14 cellular contexts compared by ENCODE assay signal in the genomic region with DNA sequence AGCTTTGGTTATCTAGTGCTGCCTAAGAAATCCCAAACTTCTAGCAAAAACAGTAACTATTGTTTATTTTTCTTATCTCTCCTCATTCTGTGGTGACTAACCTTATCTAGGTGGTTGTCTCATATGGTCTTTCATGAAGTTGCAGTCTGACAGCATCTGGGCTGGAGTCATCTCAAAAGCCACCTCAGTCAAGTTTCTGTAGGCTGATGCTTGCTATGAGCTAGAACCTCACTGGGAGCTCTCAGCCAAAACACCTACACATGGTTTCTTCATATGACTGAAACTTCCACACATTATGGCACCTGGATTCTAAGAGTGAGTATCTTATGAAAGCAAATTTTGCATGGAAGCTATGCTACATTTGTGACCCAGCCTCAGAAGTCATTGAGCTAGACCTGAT.
A peak's percentile ranks its signal among the peaks of the same experiment; 100 is the strongest.
DNase-seq lines count a peak whose midpoint lies in the region; ATAC-seq and TF ChIP-seq lines count a peak whose summit lies in the region.
"Had no signal": no experiment of that assay in that cellular context is flagged by ENCODE, and none has a peak within 500 bp of the region (broad histone marks: within the 10 kb centered on the region; RNA-seq: fewer than 3 reads in every experiment).

No MANE protein-coding gene starts in this region.

- POLR2A ChIA-PET in GM10248 (lab: Yijun Ruan, JAX) = no interaction called here

- peak; percentile 73 for ATAC-seq in GM18909 (IDR thresholded peaks at IDR 0.05; ENCODE audit: poor library complexity, unreplicated experiment)
- ATAC-seq in HG02571 (IDR thresholded peaks at IDR 0.05; ENCODE audit: unreplicated experiment) = peak; percentile 92
- ATAC-seq in HG03432 (IDR thresholded peaks at IDR 0.05; ENCODE audit: unreplicated experiment) = peak; percentile 89

- no peak for TF ChIP-seq CTCF in GM10248 (IDR thresholded peaks at IDR 0.05; ENCODE audit: control extremely low read depth, extremely low read depth, low read depth, missing control alignments)

- CTCF ChIA-PET in GM10248 (lab: Yijun Ruan, JAX) = interaction anchor here (1.0 to 3.0 kb wide), 7 partner anchors 9 to 48 kb away, joined by 3 to 9 read pairs (median 3); no protein-coding TSS in a partner anchor

- DNase-seq in GM10248 (ENCODE audit: extremely low spot score) = peak; percentile 30
- DNase-seq in NK-92 (lab: John Stamatoyannopoulos, UW; ENCODE audit: unreplicated experiment) = no peak
- no peak for DNase-seq in DMS53 (lab: John Stamatoyannopoulos, UW)
- no peak for DNase-seq in kidney tubule cell (ENCODE audit: low spot score)
- DNase-seq in SKM-1 (lab: John Stamatoyannopoulos, UW; ENCODE audit: unreplicated experiment) = no peak
- DNase-seq: DMS 273 treated with DMSO at 0.1 percent for 48 hours; head of caudate nucleus; NCI-H1105 treated with DMSO at 0.1 percent for 48 hours; NCI-H774; ovary; stimulated activated CD4-positive, alpha-beta T cell treated with anti-CD3 and anti-CD28 coated beads, Interleukin-4, amount 100 ng/mL, for 4 hours had no signal
